ENCODE assay signal across 23 cellular contexts in the genomic region with DNA sequence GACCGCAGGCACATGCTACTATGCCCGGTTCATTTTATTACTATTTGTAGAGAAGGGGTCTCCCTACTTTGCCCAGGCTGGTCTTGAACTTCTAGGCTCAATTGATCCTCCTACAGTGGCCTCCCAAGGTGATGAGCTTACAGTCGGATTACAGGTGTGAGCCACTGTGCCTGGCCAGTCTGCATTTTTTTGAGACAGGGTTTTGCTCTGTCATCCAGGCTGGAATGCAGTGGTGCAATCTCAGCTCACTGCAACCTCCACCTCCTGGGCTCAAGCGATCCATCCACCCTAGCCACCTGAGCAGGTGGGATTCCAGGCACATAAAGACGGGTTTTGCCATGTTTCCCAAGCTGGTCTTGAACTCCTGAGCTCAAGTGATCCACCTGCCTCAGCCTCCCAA. TPM values are rescaled to one million over a fixed set of nuclear protein-coding genes. Genes with fewer than 3 reads are reported as not detected.
DNase-seq lines count a peak whose midpoint lies in the region; ATAC-seq, FAIRE-seq and TF ChIP-seq lines count a peak whose summit lies in the region.
"Had no signal": no experiment of that assay in that cellular context is flagged by ENCODE, and none has a peak within 500 bp of the region (broad histone marks: within the 10 kb centered on the region; RNA-seq: fewer than 3 reads in every experiment).

No MANE protein-coding gene starts in this region.

- H3K27ac Mint-ChIP-seq in MCF 10A (ENCODE audit: low read depth, unreplicated experiment) = no peak overlapping the region
- peak overlapping the region; percentile 41 for H3K27ac Mint-ChIP-seq in T-helper 17 cell
- no peak overlapping the region for H3K27ac Mint-ChIP-seq in activated CD4-positive, alpha-beta T cell treated with anti-CD3 and anti-CD28 coated beads, Interleukin-2, amount 10 ng/mL, durations not matched to agents 24 days and 14 days
- H3K27ac Mint-ChIP-seq: CD4-positive, alpha-beta T cell had no signal

- dilution Hi-C loops in mammary epithelial cell (cut with HindIII; ENCODE audit: low sequenced_read_pairs) = no loop called here

- TF ChIP-seq CTCF in mammary epithelial cell (conservative IDR thresholded peaks at IDR 0.05 in 1 of 2, IDR thresholded peaks at IDR 0.05 in 1 of 2; ENCODE audit: extremely low read depth in 1 of 2, insufficient read depth in 1 of 2, low read depth in 1 of 2, low read length in 2 of 2) (no peak), MCF 10A (IDR thresholded peaks at IDR 0.05; ENCODE audit: unreplicated experiment) (no peak), spleen (IDR thresholded peaks at IDR 0.05 in 8 of 11, conservative IDR thresholded peaks at IDR 0.05 in 3 of 11) (no peak), ovary (IDR thresholded peaks at IDR 0.05) (no peak)

- no peak overlapping the region for H3K4me2 ChIP-seq in mammary epithelial cell (ENCODE audit: insufficient read depth, low read depth, low read length)
- H3K4me2 ChIP-seq: A549 had no signal

- no peaks in the 10 kb centered on the region for H3K79me2 ChIP-seq in mammary epithelial cell (ENCODE audit: insufficient read depth, low read length)

- H3K4me3 Mint-ChIP-seq in MCF 10A (ENCODE audit: unreplicated experiment) (no peak overlapping the region), T-helper 17 cell (no peak overlapping the region)
- H3K4me3 Mint-ChIP-seq in activated CD4-positive, alpha-beta T cell treated with anti-CD3 and anti-CD28 coated beads, Interleukin-2, amount 10 ng/mL, durations not matched to agents 24 days and 14 days = no peak overlapping the region
- H3K4me3 Mint-ChIP-seq: CD4-positive, alpha-beta T cell had no signal

- H3K36me3 ChIP-seq in mammary epithelial cell (ENCODE audit: insufficient read depth, low read length) = peaks cover 25% of the 10 kb centered on the region
- H3K36me3 ChIP-seq in spleen = peaks cover 10 to 60% (median 53%) of the 10 kb centered on the region in 6 donors
- no peaks in the 10 kb centered on the region for H3K36me3 ChIP-seq in ovary

- no peak overlapping the region for H2AFZ ChIP-seq in mammary epithelial cell (ENCODE audit: low read depth, low read length)
- H2AFZ ChIP-seq: GM23248 had no signal

- no peak overlapping the region for H3K9ac ChIP-seq in mammary epithelial cell (ENCODE audit: insufficient read depth, low read length)
- H3K9ac ChIP-seq: GM23248 had no signal

- H3K4me1 ChIP-seq in mammary epithelial cell (ENCODE audit: insufficient read depth, low read length) (no peaks in the 10 kb centered on the region), spleen (peaks cover 0 to 2% (median 0%) of the 10 kb centered on the region in 6 donors), ovary (ENCODE audit: insufficient read depth) (no peaks in the 10 kb centered on the region)
- H3K4me1 ChIP-seq: A549, Caco-2, HAP-1 had no signal

- H3K9me3 Mint-ChIP-seq in MCF 10A (ENCODE audit: unreplicated experiment) = no peaks in the 10 kb centered on the region
- H3K9me3 Mint-ChIP-seq in activated CD4-positive, alpha-beta T cell treated with anti-CD3 and anti-CD28 coated beads, Interleukin-2, amount 10 ng/mL, durations not matched to agents 24 days and 14 days = no peaks in the 10 kb centered on the region
- H3K9me3 Mint-ChIP-seq: CD4-positive, alpha-beta T cell had no signal

- H4K20me1 ChIP-seq in mammary epithelial cell (ENCODE audit: insufficient read depth, low read length) = no peaks in the 10 kb centered on the region

- H3K27ac ChIP-seq in mammary epithelial cell (ENCODE audit: insufficient read depth, low read depth, low read length) = no peak overlapping the region
- H3K27ac ChIP-seq in epithelial cell of prostate = peak overlapping the region; percentile 5
- H3K27ac ChIP-seq in spleen = no peak overlapping the region
- no peak overlapping the region for H3K27ac ChIP-seq in ovary
- H3K27ac ChIP-seq: 22Rv1, A549, C4-2B, GM23248 had no signal

- no peak for TF ChIP-seq EP300 in ovary (IDR thresholded peaks at IDR 0.05)

- intact Hi-C loops in mammary epithelial cell (cut with micrococcal nuclease) (no loop called here), MCF 10A (cut with micrococcal nuclease) (no loop called here), spleen (cut with DNase I; ENCODE audit: low total_unique reads) (no loop called here), ovary (cut with DNase I) (no loop called here)
- intact Hi-C loops in activated CD4-positive, alpha-beta T cell treated with anti-CD3 and anti-CD28 coated beads, Interleukin-2, amount 10 ng/mL, durations not matched to agents 24 days and 14 days (cut with micrococcal nuclease) = no loop called here

- in situ Hi-C loops in mammary epithelial cell (cut with MboI; ENCODE audit: low sequenced_read_pairs in 2 of 2) = no loop called here

- no peak for ATAC-seq in T-helper 17 cell
- ATAC-seq: A549 had no signal

- H3K27me3 ChIP-seq in mammary epithelial cell (ENCODE audit: insufficient read depth, low read length) (no peaks in the 10 kb centered on the region), spleen (replicated peaks in 1 of 7) (peaks cover 0 to 5% (median 0%) of the 10 kb centered on the region in 7 donors), ovary (no peaks in the 10 kb centered on the region)

- H3K36me3 Mint-ChIP-seq in MCF 10A (ENCODE audit: insufficient read depth, unreplicated experiment) (peaks cover 57% of the 10 kb centered on the region), T-helper 17 cell (ENCODE audit: low read depth) (no peaks in the 10 kb centered on the region)
- H3K36me3 Mint-ChIP-seq in activated CD4-positive, alpha-beta T cell treated with anti-CD3 and anti-CD28 coated beads, Interleukin-2, amount 10 ng/mL, durations not matched to agents 24 days and 14 days (ENCODE audit: low read depth) = peaks cover 39% of the 10 kb centered on the region

- BruUV-seq in mammary epithelial cell (replicated peaks; lab: Mats Ljungman, UMichigan) = TSS peak; percentile 26
- BruUV-seq in MCF 10A (replicated peaks; lab: Mats Ljungman, UMichigan) = no TSS peak

- FAIRE-seq in HTR-8/SVneo (lab: Jason Lieb, UNC) = no peak
- FAIRE-seq: A549, D721Med, G401.6, GM12891, GM19239 had no signal

- H3K4me1 Mint-ChIP-seq in MCF 10A (ENCODE audit: insufficient read depth, unreplicated experiment) (no peaks in the 10 kb centered on the region), T-helper 17 cell (peaks cover 28% of the 10 kb centered on the region)
- H3K4me1 Mint-ChIP-seq in activated CD4-positive, alpha-beta T cell treated with anti-CD3 and anti-CD28 coated beads, Interleukin-2, amount 10 ng/mL, durations not matched to agents 24 days and 14 days = peaks cover 6% of the 10 kb centered on the region

- WGBS in mammary epithelial cell (ENCODE audit: low coverage, missing lambda C conversion rate) = 75% methylated on average over 5 of the region's 5 CpGs
- WGBS in spleen, 5 donors = 85 to 98% (median 92%) methylated on average over 3 to 5 of the region's 5 CpGs
- 77 to 90% (median 80%) methylated on average over 5 of the region's 5 CpGs for WGBS in ovary, 3 donors

- CTCF ChIA-PET in mammary epithelial cell (lab: Charles Lee; ENCODE audit: low non-redundant PET) = no interaction called here
- CTCF ChIA-PET in MCF 10A (lab: Yijun Ruan, JAX) = interaction anchor here (1.1 to 1.5 kb wide), 3 partner anchors 12 to 89 kb away, joined by 3 to 5 read pairs (median 4); no protein-coding TSS in a partner anchor

- POLR2A ChIA-PET in MCF 10A (lab: Yijun Ruan, JAX) = interaction anchor here (1.7 to 1.8 kb wide), 2 partner anchors 10 to 14 kb away, joined by 6 to 7 read pairs; a partner anchor contains a TSS

- H3K27me3 Mint-ChIP-seq in MCF 10A (ENCODE audit: insufficient read depth, unreplicated experiment) = no peaks in the 10 kb centered on the region
- no peaks in the 10 kb centered on the region for H3K27me3 Mint-ChIP-seq in T-helper 17 cell
- no peaks in the 10 kb centered on the region for H3K27me3 Mint-ChIP-seq in activated CD4-positive, alpha-beta T cell treated with anti-CD3 and anti-CD28 coated beads, Interleukin-2, amount 10 ng/mL, durations not matched to agents 24 days and 14 days
- H3K27me3 Mint-ChIP-seq: CD4-positive, alpha-beta T cell had no signal

- no peak for DNase-seq in mammary epithelial cell
- no peak for DNase-seq in MCF 10A (ENCODE audit: unreplicated experiment)
- DNase-seq in T-helper 17 cell = no peak
- DNase-seq in epithelial cell of prostate (ENCODE audit: low read depth, low spot score) = no peak
- peak; percentile 27 for DNase-seq in spleen
- no peak for DNase-seq in activated CD4-positive, alpha-beta T cell treated with anti-CD3 and anti-CD28 coated beads, Interleukin-2, amount 10 ng/mL, durations not matched to agents 24 days and 14 days
- DNase-seq in HTR-8/SVneo (ENCODE audit: insufficient read length, low spot score) = no peak
- no peak for DNase-seq in ovary
- DNase-seq: AML-193; CD4-positive, alpha-beta T cell; GM23248 had no signal

- no peaks in the 10 kb centered on the region for H3K9me3 ChIP-seq in mammary epithelial cell (replicated peaks; ENCODE audit: insufficient read depth, low read length)
- no peaks in the 10 kb centered on the region for H3K9me3 ChIP-seq in T-helper 17 cell (ENCODE audit: control insufficient read depth, low read length, poor library complexity, severe bottlenecking)
- H3K9me3 ChIP-seq in spleen = no peaks in the 10 kb centered on the region
- no peaks in the 10 kb centered on the region for H3K9me3 ChIP-seq in ovary
- H3K9me3 ChIP-seq: A549, Caco-2, HAP-1 had no signal

- H3K4me3 ChIP-seq in mammary epithelial cell (replicated peaks in 1 of 3; ENCODE audit: insufficient read depth in 1 of 3, low read depth in 2 of 3, low read length in 3 of 3) = no peak overlapping the region
- H3K4me3 ChIP-seq in spleen = no peak overlapping the region
- no peak overlapping the region for H3K4me3 ChIP-seq in ovary
- H3K4me3 ChIP-seq: A549, GM23248, HAP-1 had no signal

- no peak for TF ChIP-seq POLR2A in spleen (IDR thresholded peaks at IDR 0.05)
- TF ChIP-seq POLR2A in ovary (IDR thresholded peaks at IDR 0.05) = no peak

RNA-seq across cellular contexts. Expression of a gene that starts 2.3 kb away (rescaled TPM):
- not detected for total RNA-seq in mammary epithelial cell
- polyA plus RNA-seq in mammary epithelial cell = not detected
- not detected for polyA minus RNA-seq in mammary epithelial cell
- not detected in 2 replicates for total RNA-seq in MCF 10A (2022)
- 1 to 10 TPM; 1.0 to 4.1 TPM for total RNA-seq in T-helper 17 cell
- total RNA-seq in spleen = not detected
- polyA plus RNA-seq in spleen = under 1 TPM in 1 of 3 donors, not detected in 2; 0.24 TPM
- total RNA-seq in activated CD4-positive, alpha-beta T cell treated with anti-CD3 and anti-CD28 coated beads, Interleukin-2, amount 10 ng/mL, durations not matched to agents 24 days and 14 days = 0.83 TPM in 1 of 2 replicates, not detected in the other
- total RNA-seq in ovary = 1 to 10 TPM in 3 of 7 donors, not detected in 4; 1.0 to 1.3 (median 1.1) TPM
- under 1 TPM in 1 of 2 donors, not detected in 1; 0.36 TPM for polyA plus RNA-seq in ovary
- total RNA-seq: Caco-2; CD4-positive, alpha-beta T cell; GM23248; HT-29 had no signal
- polyA plus RNA-seq: A549, BJ, GM23248 had no signal

RNA-seq across cellular contexts. Expression of a gene that starts 14.4 kb away (rescaled TPM):
- 10 to 100 TPM; 62.5 to 77.0 TPM for total RNA-seq in mammary epithelial cell
- 61.2 TPM for polyA plus RNA-seq in mammary epithelial cell
- polyA minus RNA-seq in mammary epithelial cell = 56.1 TPM
- total RNA-seq in MCF 10A (2022) = 47.3 and 72.4 TPM in 2 replicates
- total RNA-seq in T-helper 17 cell = 10 to 100 TPM; 24.2 to 26.7 TPM
- 10 to 100 TPM; 22.7 to 30.0 (median 29.8) TPM for total RNA-seq in spleen
- polyA plus RNA-seq in spleen = 10 to 100 TPM in 2 of 3 donors, 1 to 10 TPM in 1; 9.2 to 19.3 (median 12.9) TPM
- 84.6 and 90.3 TPM in 2 replicates for total RNA-seq in activated CD4-positive, alpha-beta T cell treated with anti-CD3 and anti-CD28 coated beads, Interleukin-2, amount 10 ng/mL, durations not matched to agents 24 days and 14 days
- 10 to 100 TPM; 20.5 to 40.3 (median 31.0) TPM for total RNA-seq in ovary
- polyA plus RNA-seq in ovary = 10 to 100 TPM; 13.6 to 19.9 TPM

RNA-seq across cellular contexts. Expression of a gene that starts 19.7 kb away (rescaled TPM):
- 10 to 100 TPM; 44.0 to 56.3 TPM for total RNA-seq in mammary epithelial cell
- polyA plus RNA-seq in mammary epithelial cell = 29.7 TPM
- polyA minus RNA-seq in mammary epithelial cell = 44.2 TPM
- total RNA-seq in MCF 10A (2022) = 28.2 and 33.8 TPM in 2 replicates
- 10 to 100 TPM; 39.4 to 41.6 TPM for total RNA-seq in T-helper 17 cell
- total RNA-seq in spleen = 10 to 100 TPM; 39.9 to 55.4 (median 47.6) TPM
- 10 to 100 TPM; 16.3 to 30.0 (median 27.8) TPM for polyA plus RNA-seq in spleen
- 42.0 and 46.4 TPM in 2 replicates for total RNA-seq in activated CD4-positive, alpha-beta T cell treated with anti-CD3 and anti-CD28 coated beads, Interleukin-2, amount 10 ng/mL, durations not matched to agents 24 days and 14 days
- total RNA-seq in ovary = 10 to 100 TPM; 19.3 to 36.2 (median 28.5) TPM
- polyA plus RNA-seq in ovary = 10 to 100 TPM in 1 of 2 donors, 1 to 10 TPM in 1; 8.4 to 18.8 TPM

RNA-seq across cellular contexts. Expression of a gene that starts 25.6 kb away (rescaled TPM):
- not detected for total RNA-seq in mammary epithelial cell
- not detected for polyA plus RNA-seq in mammary epithelial cell
- not detected for polyA minus RNA-seq in mammary epithelial cell
- not detected in 2 replicates for total RNA-seq in MCF 10A (2022)
- not detected for total RNA-seq in T-helper 17 cell
- total RNA-seq in spleen = not detected
- not detected for polyA plus RNA-seq in spleen
- not detected in 2 replicates for total RNA-seq in activated CD4-positive, alpha-beta T cell treated with anti-CD3 and anti-CD28 coated beads, Interleukin-2, amount 10 ng/mL, durations not matched to agents 24 days and 14 days
- total RNA-seq in ovary = not detected
- not detected for polyA plus RNA-seq in ovary
- total RNA-seq: Caco-2; CD4-positive, alpha-beta T cell; GM23248; H4; HT-29 had no signal
- polyA plus RNA-seq: A549, BJ, GM23248 had no signal

RNA-seq across cellular contexts. Expression of a gene that starts 35.9 kb away (rescaled TPM):
- 10 to 100 TPM in 1 of 2 donors, 1 to 10 TPM in 1; 8.4 to 22.0 TPM for total RNA-seq in mammary epithelial cell
- 3.9 TPM for polyA plus RNA-seq in mammary epithelial cell
- 0.36 TPM for polyA minus RNA-seq in mammary epithelial cell
- total RNA-seq in MCF 10A (2022) = 3.8 and 5.3 TPM in 2 replicates
- total RNA-seq in T-helper 17 cell = 10 to 100 TPM in 1 of 2 donors, 1 to 10 TPM in 1; 9.8 to 10.7 TPM
- 10 to 100 TPM; 12.0 to 40.2 (median 18.1) TPM for total RNA-seq in spleen
- polyA plus RNA-seq in spleen = 10 to 100 TPM in 2 of 3 donors, 1 to 10 TPM in 1; 8.8 to 16.2 (median 15.1) TPM
- 2.2 and 2.9 TPM in 2 replicates for total RNA-seq in activated CD4-positive, alpha-beta T cell treated with anti-CD3 and anti-CD28 coated beads, Interleukin-2, amount 10 ng/mL, durations not matched to agents 24 days and 14 days
- total RNA-seq in ovary = 100 to 1,000 TPM in 4 of 7 donors, 10 to 100 TPM in 3; 30.2 to 203 (median 101) TPM
- polyA plus RNA-seq in ovary = 10 to 100 TPM; 43.5 to 56.1 TPM
